8 cellular contexts compared by ENCODE assay signal in genomic region chr5:28766565-28767158, GRCh38.
DNase-seq lines count a peak whose midpoint lies in the region; ATAC-seq and TF ChIP-seq lines count a peak whose summit lies in the region.

No MANE protein-coding gene starts in this region.

- H3K79me2 ChIP-seq in KMS-11 (ENCODE audit: insufficient read depth, low read depth) (no peaks in the 10 kb centered on the region), OCI-LY1 (ENCODE audit: insufficient read depth, low read length) (no peaks in the 10 kb centered on the region)

- intact Hi-C loops in dorsolateral prefrontal cortex (cut with DNase I): no loop called here
- intact Hi-C loops in left ventricle myocardium superior (cut with micrococcal nuclease): no loop called here
- intact Hi-C loops in stomach (cut with DNase I; ENCODE audit: low total_unique reads): no loop called here

- no peak for TF ChIP-seq EP300 in stomach (IDR thresholded peaks at IDR 0.05)

- H3K27me3 ChIP-seq in KMS-11 (ENCODE audit: insufficient read depth, low read depth) (no peaks in the 10 kb centered on the region), OCI-LY1 (ENCODE audit: insufficient read depth, low read length) (no peaks in the 10 kb centered on the region), dorsolateral prefrontal cortex (no peaks in the 10 kb centered on the region), stomach (no peaks in the 10 kb centered on the region)

- H3K4me2 ChIP-seq in KMS-11 (no peak overlapping the region), OCI-LY1 (ENCODE audit: low read length) (no peak overlapping the region)

- ATAC-seq in left ventricle myocardium superior (no peak), GM19452 (IDR thresholded peaks at IDR 0.05; ENCODE audit: unreplicated experiment) (no peak)

- H2AFZ ChIP-seq in KMS-11 (ENCODE audit: low read depth) (no peak overlapping the region), OCI-LY1 (ENCODE audit: low read length) (no peak overlapping the region)

- H3K9me3 ChIP-seq in OCI-LY1 (ENCODE audit: low read length) (no peaks in the 10 kb centered on the region), stomach (no peaks in the 10 kb centered on the region)

- peak; percentile 1 for DNase-seq in AG09309 (ENCODE audit: low read depth)
- DNase-seq in dorsolateral prefrontal cortex: no peak
- DNase-seq in renal cortical epithelial cell (ENCODE audit: low read depth): peak; percentile 53
- no peak for DNase-seq in left ventricle myocardium superior
- DNase-seq in stomach: no peak

- H3F3A ChIP-seq in OCI-LY1 (ENCODE audit: insufficient read depth, low read length): no peaks in the 10 kb centered on the region

- H3K9ac ChIP-seq in KMS-11: no peak overlapping the region
- H3K9ac ChIP-seq in OCI-LY1 (ENCODE audit: low read length): no peak overlapping the region

- H3K9me2 ChIP-seq in OCI-LY1 (ENCODE audit: low read depth, low read length): no peaks in the 10 kb centered on the region

- 15 to 20% (median 18%) methylated on average over 2 of the region's 2 CpGs for WGBS in stomach, 5 donors

- no peak for TF ChIP-seq POLR2A in stomach (IDR thresholded peaks at IDR 0.05)

- no peak overlapping the region for H3K4me3 ChIP-seq in AG09309 (ENCODE audit: control insufficient read depth, low read depth, low read length)
- H3K4me3 ChIP-seq in KMS-11 (IDR thresholded peaks at IDR 0.05; ENCODE audit: insufficient read depth, low read depth, low read length): no peak overlapping the region
- H3K4me3 ChIP-seq in OCI-LY1 (ENCODE audit: low read depth, low read length, poor library complexity, severe bottlenecking): no peak overlapping the region
- no peak overlapping the region for H3K4me3 ChIP-seq in dorsolateral prefrontal cortex
- no peak overlapping the region for H3K4me3 ChIP-seq in stomach

- H3K36me3 ChIP-seq in KMS-11 (ENCODE audit: insufficient read depth): no peaks in the 10 kb centered on the region
- H3K36me3 ChIP-seq in OCI-LY1 (ENCODE audit: insufficient read depth, low read length): no peaks in the 10 kb centered on the region
- H3K36me3 ChIP-seq in stomach: no peaks in the 10 kb centered on the region

- H3K27ac ChIP-seq in KMS-11 (no peak overlapping the region), OCI-LY1 (ENCODE audit: low read depth, low read length, poor library complexity, severe bottlenecking) (no peak overlapping the region), dorsolateral prefrontal cortex (no peak overlapping the region), stomach (no peak overlapping the region)

- no peaks in the 10 kb centered on the region for H4K20me1 ChIP-seq in KMS-11 (ENCODE audit: insufficient read depth)
- no peaks in the 10 kb centered on the region for H4K20me1 ChIP-seq in OCI-LY1 (ENCODE audit: insufficient read depth, low read length)

- TF ChIP-seq CTCF in AG09309 (IDR thresholded peaks at IDR 0.05; ENCODE audit: control insufficient read depth, insufficient read depth, low read depth, low read length, missing control alignments): no peak
- TF ChIP-seq CTCF in KMS-11 (conservative IDR thresholded peaks at IDR 0.05; ENCODE audit: low read depth, low read length): peak; percentile 62; the same call in 1 of the 2 replicates
- peak; percentile 45 for TF ChIP-seq CTCF in OCI-LY1 (IDR thresholded peaks at IDR 0.05; ENCODE audit: low read length)
- peak in 55 of 56 donors; percentile 25 to 80 (median 61) for TF ChIP-seq CTCF in dorsolateral prefrontal cortex (IDR thresholded peaks at IDR 0.05 in 54 of 56, conservative IDR thresholded peaks at IDR 0.05 in 2 of 56; ENCODE audit: low read depth in 1 of 56, partially characterized antibody in 56 of 56)
- no peak for TF ChIP-seq CTCF in stomach (IDR thresholded peaks at IDR 0.05)

- H3K4me1 ChIP-seq in KMS-11 (ENCODE audit: low read depth, poor library complexity, severe bottlenecking) (no peaks in the 10 kb centered on the region), OCI-LY1 (ENCODE audit: insufficient read depth, low read length, severe bottlenecking) (no peaks in the 10 kb centered on the region), stomach (no peaks in the 10 kb centered on the region)

Comparison
In these comparisons a context has a peak if more than half of its experiments do, and no peak if none do; other contexts are left out.
1. DNase-seq: peak in AG09309 (single experiment) and renal cortical epithelial cell (single experiment); none in dorsolateral prefrontal cortex (0 of 10), left ventricle myocardium superior (single experiment) and stomach (single experiment).
2. CTCF ChIP-seq: peak in KMS-11 (single experiment), OCI-LY1 (single experiment) and dorsolateral prefrontal cortex (55 of 56); none in AG09309 (single experiment) and stomach (0 of 7).